In the genomic region with DNA sequence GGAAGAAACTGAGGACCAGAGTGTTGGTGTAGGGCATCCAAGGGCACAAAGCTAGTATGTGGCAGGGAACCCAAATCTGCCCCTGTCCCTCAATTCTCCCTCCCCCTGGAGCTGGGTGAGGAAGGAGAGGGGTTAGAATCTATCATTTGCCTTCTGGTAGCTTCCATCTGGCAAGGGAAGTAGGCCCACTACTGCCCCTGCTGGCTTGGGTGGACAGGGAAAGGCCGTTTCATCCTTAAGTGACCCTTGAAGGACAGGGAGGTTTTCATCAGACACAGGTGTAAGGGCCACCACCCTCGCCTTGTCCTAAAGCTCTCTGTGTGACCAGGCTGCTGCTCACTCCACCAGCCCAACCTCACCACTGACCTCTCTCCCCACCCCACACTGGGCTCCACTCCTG, we compare ENCODE assay signal across 1 cellular context.
TF ChIP-seq lines count a peak whose summit lies in the region.

No MANE protein-coding gene starts in this region.

TF ChIP-seq in K562, 482 proteins besides CTCF, POLR2A, EP300 and RAD21 (continued from another document):
- TF ChIP-seq AFF1 (IDR thresholded peaks at IDR 0.05; ENCODE audit: low read depth in 1 of 2, partially characterized antibody in 2 of 2) (no peak), SMARCC2 (IDR thresholded peaks at IDR 0.05; ENCODE audit: low read depth) (no peak), ZBTB11 (CRISPR knock-in tag; IDR thresholded peaks at IDR 0.05) (no peak), ATF1 (CRISPR knock-in tag; IDR thresholded peaks at IDR 0.05) (no peak), ATF1 (tag; IDR thresholded peaks at IDR 0.05) (no peak), ZNF347 (CRISPR knock-in tag; IDR thresholded peaks at IDR 0.05; ENCODE audit: low read depth) (no peak), STAT5B (CRISPR knock-in tag; IDR thresholded peaks at IDR 0.05) (no peak), THRB (CRISPR knock-in tag; conservative IDR thresholded peaks at IDR 0.05) (no peak), POLR2H (tag; IDR thresholded peaks at IDR 0.05; ENCODE audit: low read depth) (no peak), E2F8 (IDR thresholded peaks at IDR 0.05; ENCODE audit: low read depth, partially characterized antibody) (no peak), ZNF79 (CRISPR knock-in tag; IDR thresholded peaks at IDR 0.05; ENCODE audit: low read depth) (no peak), CLOCK (CRISPR knock-in tag; IDR thresholded peaks at IDR 0.05; ENCODE audit: borderline replicate concordance) (no peak), THAP7 (CRISPR knock-in tag; IDR thresholded peaks at IDR 0.05) (no peak), ZNF696 (CRISPR knock-in tag; conservative IDR thresholded peaks at IDR 0.05) (no peak), ZNF124 (CRISPR knock-in tag; IDR thresholded peaks at IDR 0.05) (no peak), ZC3H11A (IDR thresholded peaks at IDR 0.05; ENCODE audit: low read depth, low read length) (no peak), ZNF780A (CRISPR knock-in tag; IDR thresholded peaks at IDR 0.05) (no peak)
- TF ChIP-seq, protein P1, sequence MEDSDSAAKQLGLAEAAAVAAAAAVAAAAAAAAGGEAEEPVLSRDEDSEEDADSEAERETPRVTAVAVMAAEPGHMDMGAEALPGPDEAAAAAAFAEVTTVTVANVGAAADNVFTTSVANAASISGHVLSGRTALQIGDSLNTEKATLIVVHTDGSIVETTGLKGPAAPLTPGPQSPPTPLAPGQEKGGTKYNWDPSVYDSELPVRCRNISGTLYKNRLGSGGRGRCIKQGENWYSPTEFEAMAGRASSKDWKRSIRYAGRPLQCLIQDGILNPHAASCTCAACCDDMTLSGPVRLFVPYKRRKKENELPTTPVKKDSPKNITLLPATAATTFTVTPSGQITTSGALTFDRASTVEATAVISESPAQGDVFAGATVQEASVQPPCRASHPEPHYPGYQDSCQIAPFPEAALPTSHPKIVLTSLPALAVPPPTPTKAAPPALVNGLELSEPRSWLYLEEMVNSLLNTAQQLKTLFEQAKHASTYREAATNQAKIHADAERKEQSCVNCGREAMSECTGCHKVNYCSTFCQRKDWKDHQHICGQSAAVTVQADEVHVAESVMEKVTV (CRISPR knock-in tag; IDR thresholded peaks at IDR 0.05): no peak
